In genomic region chr9:97283768-97284167, GRCh38 we compare ENCODE assay signal across 21 cellular contexts. TPM values are rescaled to one million over a fixed set of nuclear protein-coding genes. Genes with fewer than 3 reads are reported as not detected.
DNase-seq lines count a peak whose midpoint lies in the region; ATAC-seq, FAIRE-seq and TF ChIP-seq lines count a peak whose summit lies in the region.
"Had no signal": no experiment of that assay in that cellular context is flagged by ENCODE, and none has a peak within 500 bp of the region (broad histone marks: within the 10 kb centered on the region; RNA-seq: fewer than 3 reads in every experiment).

No MANE protein-coding gene starts in this region.

- POLR2A ChIA-PET in HepG2 (lab: Yijun Ruan, JAX) (no interaction called here), WTC11 (lab: Charles Lee) (no interaction called here)

- H3K4me3 ChIP-seq in HepG2 (replicated peaks in 1 of 3; ENCODE audit: insufficient read depth in 1 of 3, low read depth in 2 of 3, low read length in 3 of 3) = no peak overlapping the region
- no peak overlapping the region for H3K4me3 ChIP-seq in right lobe of liver
- H3K4me3 ChIP-seq: A549; BLaER1 treated with 17β-estradiol and CSF1 and Interleukin-3, amounts not matched to agents 10 nM and 100 nM had no signal

- no peak overlapping the region for H2AFZ ChIP-seq in HepG2 (ENCODE audit: low read length)

- H3K9ac ChIP-seq in HepG2 (ENCODE audit: insufficient read depth, low read depth, low read length) = no peak overlapping the region
- H3K9ac ChIP-seq: BLaER1 treated with 17β-estradiol and CSF1 and Interleukin-3, amounts not matched to agents 10 nM and 100 nM had no signal

- H3K4me3 Mint-ChIP-seq in WTC11 = no peak overlapping the region
- H3K4me3 Mint-ChIP-seq: B cell; CD4-positive, alpha-beta T cell; CD8-positive, alpha-beta T cell had no signal

- ATAC-seq in HepG2 (no peak), right lobe of liver (no peak), WTC11 (no peak)
- ATAC-seq: A549; CD8-positive, alpha-beta T cell had no signal

- no peaks in the 10 kb centered on the region for H4K20me1 ChIP-seq in HepG2 (ENCODE audit: insufficient read depth, low read length)
- H4K20me1 ChIP-seq: BLaER1 treated with 17β-estradiol and CSF1 and Interleukin-3, amounts not matched to agents 10 nM and 100 nM had no signal

- H3K79me2 ChIP-seq in HepG2 (ENCODE audit: insufficient read depth, low read length) = no peaks in the 10 kb centered on the region

- TF ChIP-seq EP300 in HepG2 (IDR thresholded peaks at IDR 0.05; ENCODE audit: low read depth in 2 of 2, low read length in 2 of 2) = no peak
- no peak for TF ChIP-seq EP300 in HepG2 (CRISPR knock-in tag; IDR thresholded peaks at IDR 0.05; ENCODE audit: borderline replicate concordance)

- TF ChIP-seq POLR2A in HepG2 (IDR thresholded peaks at IDR 0.05; ENCODE audit: insufficient read depth in 1 of 2, low read depth in 2 of 2, low read length in 2 of 2) = no peak
- no peak for TF ChIP-seq POLR2A in right lobe of liver (IDR thresholded peaks at IDR 0.05)

- no TSS peak for BruUV-seq in HepG2 (replicated peaks; lab: Mats Ljungman, UMichigan)

- H3K27me3 ChIP-seq in HepG2 (ENCODE audit: control insufficient read depth in 1 of 2, insufficient read depth in 2 of 2, low read length in 2 of 2) (no peaks in the 10 kb centered on the region), right lobe of liver (no peaks in the 10 kb centered on the region)
- H3K27me3 ChIP-seq: BLaER1 treated with 17β-estradiol and CSF1 and Interleukin-3, amounts not matched to agents 10 nM and 100 nM had no signal

- H3K9me3 ChIP-seq in HepG2 (ENCODE audit: low read length) = peaks cover 14% of the 10 kb centered on the region
- H3K9me3 ChIP-seq in right lobe of liver = no peaks in the 10 kb centered on the region
- H3K9me3 ChIP-seq: Caco-2 had no signal

- in situ Hi-C loops in HepG2 (cut with HindIII; ENCODE audit: extremely low pct_ligation_motif_present, low pct_unique_long_range_greater_than_20kb) = no loop called here

- TF ChIP-seq CTCF in HepG2 (CRISPR knock-in tag; IDR thresholded peaks at IDR 0.05) (no peak), right lobe of liver (IDR thresholded peaks at IDR 0.05) (no peak), WTC11 (IDR thresholded peaks at IDR 0.05) (no peak)

- H3K27ac ChIP-seq in HepG2 (ENCODE audit: extremely low read length, insufficient read depth, low read length) (no peak overlapping the region), right lobe of liver (no peak overlapping the region)
- H3K27ac ChIP-seq: 22Rv1; A549; BLaER1 treated with 17β-estradiol and CSF1 and Interleukin-3, amounts not matched to agents 10 nM and 100 nM; C4-2B had no signal

- no peaks in the 10 kb centered on the region for H3K27me3 Mint-ChIP-seq in WTC11 (ENCODE audit: low read depth)
- H3K27me3 Mint-ChIP-seq: B cell; CD4-positive, alpha-beta T cell had no signal

- no peaks in the 10 kb centered on the region for H3K4me1 Mint-ChIP-seq in WTC11
- H3K4me1 Mint-ChIP-seq: B cell had no signal

- H3K4me1 ChIP-seq in HepG2 (ENCODE audit: insufficient read depth, low read length) (no peaks in the 10 kb centered on the region), right lobe of liver (no peaks in the 10 kb centered on the region)
- H3K4me1 ChIP-seq: A549; BLaER1 treated with 17β-estradiol and CSF1 and Interleukin-3, amounts not matched to agents 10 nM and 100 nM; Caco-2 had no signal

- no peak overlapping the region for H3K27ac Mint-ChIP-seq in WTC11
- H3K27ac Mint-ChIP-seq: B cell; CD4-positive, alpha-beta T cell; CD8-positive, alpha-beta T cell had no signal

- H3K4me2 ChIP-seq in HepG2 (ENCODE audit: low read depth, low read length) = no peak overlapping the region
- H3K4me2 ChIP-seq: A549; BLaER1 treated with 17β-estradiol and CSF1 and Interleukin-3, amounts not matched to agents 10 nM and 100 nM had no signal

- no peak for DNase-seq in HepG2 (ENCODE audit: low spot score)
- no peak for DNase-seq in right lobe of liver
- no peak for DNase-seq in WTC11 (ENCODE audit: low spot score)
- no peak for DNase-seq in amygdala (lab: John Stamatoyannopoulos, UW)
- no peak for DNase-seq in OCI-M2 (lab: John Stamatoyannopoulos, UW; ENCODE audit: unreplicated experiment)
- DNase-seq: AML-193; Caco-2; Calu3; CD4-positive, alpha-beta T cell; CD8-positive, alpha-beta T cell; DMS79 treated with DMSO at 0.1 percent for 48 hours; GF-D8 had no signal

- peaks cover 3 to 11% of the 10 kb centered on the region in 2 experiments; a peak in 4 of 5 replicates for H3K36me3 ChIP-seq in HepG2 (replicated peaks in 1 of 2; ENCODE audit: control insufficient read depth in 1 of 2, insufficient read depth in 2 of 2, low read length in 2 of 2)
- peaks cover 0 to 4% (median under 1%) of the 10 kb centered on the region in 4 donors for H3K36me3 ChIP-seq in right lobe of liver
- H3K36me3 ChIP-seq: BLaER1 treated with 17β-estradiol and CSF1 and Interleukin-3, amounts not matched to agents 10 nM and 100 nM had no signal

- H3K9me3 Mint-ChIP-seq in WTC11 = peaks cover 20% of the 10 kb centered on the region

- peaks cover 76% of the 10 kb centered on the region for H3K36me3 Mint-ChIP-seq in WTC11

- FAIRE-seq in HepG2 (lab: Jason Lieb, UNC) = no peak
- FAIRE-seq: D721Med, G401.6, GM12891, GM19239 had no signal

- intact Hi-C loops in HepG2 (cut with micrococcal nuclease; ENCODE audit: unreplicated experiment) (no loop called here), right lobe of liver (cut with DNase I) (no loop called here)

- no peak for TF ChIP-seq RAD21 in HepG2 (CRISPR knock-in tag; IDR thresholded peaks at IDR 0.05)

- CTCF ChIA-PET in HepG2 (lab: Yijun Ruan, JAX; ENCODE audit: low intra/inter-chr PET ratio, low total read pairs) (no interaction called here), WTC11 (lab: Charles Lee) (interaction anchor here (0.8 kb wide), 1 partner anchor 12 kb away, joined by 3 read pairs; no protein-coding TSS in a partner anchor)

TF ChIP-seq in HepG2, 621 proteins besides CTCF, POLR2A, EP300 and RAD21:
- no peak for TF ChIP-seq ZNF792 (CRISPR knock-in tag; IDR thresholded peaks at IDR 0.05)
- no peak for TF ChIP-seq NR3C1 (CRISPR knock-in tag; IDR thresholded peaks at IDR 0.05)
- TF ChIP-seq ZNF121 (CRISPR knock-in tag; IDR thresholded peaks at IDR 0.05) = 0 out of 2 replicates have a peak, but pooled peaks have one; percentile 26
TF ChIP-seq in HepG2: peak in this region for 1.

TF ChIP-seq in WTC11, 78 proteins besides CTCF, POLR2A, EP300 and RAD21 (continues in another document):
- TF ChIP-seq ZSCAN18 (CRISPR knock-in tag; IDR thresholded peaks at IDR 0.05) = no peak
- no peak for TF ChIP-seq RORB (CRISPR knock-in tag; IDR thresholded peaks at IDR 0.05)
- TF ChIP-seq ZNF416 (CRISPR knock-in tag; IDR thresholded peaks at IDR 0.05) = no peak
- TF ChIP-seq E2F1 (CRISPR knock-in tag; IDR thresholded peaks at IDR 0.05) = no peak
- TF ChIP-seq MYBL2 (CRISPR knock-in tag; IDR thresholded peaks at IDR 0.05) = no peak
- TF ChIP-seq ZNF121 (CRISPR knock-in tag; IDR thresholded peaks at IDR 0.05) = peak; percentile 76

RNA-seq across cellular contexts. Expression of gene CCDC180, which starts 23.7 kb away (rescaled TPM):
- total RNA-seq in HepG2 (2016; rRNA removed; fragmentation: Illumina TruSeq; extraction: Trizol) (1.5 and 2.5 TPM in 2 replicates), right lobe of liver (1 to 10 TPM in 3 of 6 experiments, under 1 TPM in 3; 0.31 to 1.5 (median 1.0) TPM), WTC11 (2021) (5.9 to 7.4 TPM (median 6.5 TPM) in 3 replicates)
- total RNA-seq in HepG2 (2016; cell fraction: cytosol; rRNA removed; fragmentation: Illumina TruSeq; extraction: Trizol; ENCODE audit: low read depth) = 7.5 and 9.6 TPM in 2 replicates
- total RNA-seq in HepG2 (2016; cell fraction: insoluble cytoplasmic fraction; rRNA removed; fragmentation: Illumina TruSeq; extraction: Trizol) = 0.43 and 1.6 TPM in 2 replicates
- 2.1 and 2.3 TPM in 2 replicates for total RNA-seq in HepG2 (2016; cell fraction: membrane; rRNA removed; fragmentation: Illumina TruSeq; extraction: Trizol)
- total RNA-seq in HepG2 (2016; cell fraction: nucleus; rRNA removed; fragmentation: Illumina TruSeq; extraction: Trizol) = 2.6 and 4.0 TPM in 2 replicates
- polyA plus RNA-seq in HepG2 (2011; rRNA removed) = 1.7 and 2.2 TPM in 2 replicates
- polyA plus RNA-seq in HepG2 (2011; cell fraction: cytosol; rRNA removed) = 0.23 and 0.51 TPM in 2 replicates
- polyA plus RNA-seq in HepG2 (2011; cell fraction: nucleus; rRNA removed) = 5.7 and 6.8 TPM in 2 replicates
- polyA plus RNA-seq in HepG2 (2012) = 3.1 and 4.3 TPM in 2 replicates
- 0.29 and 0.64 TPM in 2 replicates for polyA plus RNA-seq in HepG2 (2016; cell fraction: cytosol; fragmentation: Illumina TruSeq; extraction: Trizol; ENCODE audit: low read depth)
- polyA plus RNA-seq in HepG2 (2016; cell fraction: insoluble cytoplasmic fraction; fragmentation: Illumina TruSeq; extraction: Trizol; ENCODE audit: low read depth) = 0.76 and 1.0 TPM in 2 replicates
- 0.94 and 1.2 TPM in 2 replicates for polyA plus RNA-seq in HepG2 (2016; cell fraction: membrane; fragmentation: Illumina TruSeq; extraction: Trizol; ENCODE audit: low read depth)
- 7.2 and 9.1 TPM in 2 replicates for polyA plus RNA-seq in HepG2 (2016; cell fraction: nucleus; fragmentation: Illumina TruSeq; extraction: Trizol; ENCODE audit: insufficient read depth, low read depth)
- polyA minus RNA-seq in HepG2 (2011; rRNA and poly(A)+ RNA removed; ENCODE audit: low replicate concordance) = 1.7 and 4.3 TPM in 2 replicates
- 1.9 TPM in 1 of 2 replicates, not detected in the other for polyA minus RNA-seq in HepG2 (2011; cell fraction: cytosol; rRNA and poly(A)+ RNA removed)
- 8.9 and 9.3 TPM in 2 replicates for polyA minus RNA-seq in HepG2 (2011; cell fraction: nucleus; rRNA and poly(A)+ RNA removed)

Comparison
In these comparisons a context has a peak if more than half of its experiments do, and no peak if none do; other contexts are left out.
1. Of the 50 proteins assayed by ChIP-seq in both HepG2 and WTC11: peak only in HepG2: none; only in WTC11: none; in both: ZNF121; in neither: 49.